In the genomic region with DNA sequence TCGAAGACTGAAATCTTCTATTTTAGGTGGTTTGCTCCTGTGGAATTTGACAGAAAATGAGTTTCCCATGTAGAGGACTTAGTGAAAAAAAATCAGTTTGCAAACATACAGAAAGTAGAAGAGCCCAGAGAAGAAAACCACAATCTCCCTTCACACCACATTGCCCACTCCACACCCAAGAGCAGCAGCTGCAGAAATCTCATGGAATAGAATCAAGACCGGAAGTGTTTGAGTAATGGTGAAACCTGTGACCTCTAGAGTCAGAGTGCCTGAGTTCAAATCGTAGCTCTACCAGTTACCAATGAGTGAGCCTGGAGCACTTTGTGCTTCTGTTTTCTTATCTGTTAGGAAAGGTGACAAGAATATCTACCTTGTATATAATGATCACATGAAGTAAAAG, we compare ENCODE assay signal across 24 cellular contexts. TPM values are rescaled to one million over a fixed set of nuclear protein-coding genes. Genes with fewer than 3 reads are reported as not detected.
DNase-seq lines count a peak whose midpoint lies in the region; ATAC-seq lines count a peak whose summit lies in the region.
"Had no signal": no experiment of that assay in that cellular context is flagged by ENCODE, and none has a peak within 500 bp of the region (broad histone marks: within the 10 kb centered on the region; RNA-seq: fewer than 3 reads in every experiment).

No MANE protein-coding gene starts in this region.

- POLR2A ChIA-PET in CD8-positive, alpha-beta memory T cell (lab: Charles Lee), result no interaction called here
- POLR2A ChIA-PET in activated naive CD8-positive, alpha-beta T cell treated with anti-CD3 and anti-CD28 coated beads, Interleukin-2, amount 10 ng/mL, durations not matched to agents 7 days and 5 days (lab: Charles Lee), result no interaction called here

- peaks cover 8% of the 10 kb centered on the region for H3K36me3 ChIP-seq in CD8-positive, alpha-beta memory T cell (ENCODE audit: insufficient read depth, low read length)
- H3K36me3 ChIP-seq: gastroesophageal sphincter had no signal

- CTCF ChIA-PET in CD8-positive, alpha-beta memory T cell (lab: Charles Lee), result no interaction called here

- H3K27me3 ChIP-seq in CD8-positive, alpha-beta memory T cell (ENCODE audit: insufficient read depth, low read length, poor library complexity, severe bottlenecking), result no peaks in the 10 kb centered on the region

- peaks cover 13 to 42% (median 32%) of the 10 kb centered on the region in 3 donors for H3K36me3 Mint-ChIP-seq in CD8-positive, alpha-beta memory T cell
- H3K36me3 Mint-ChIP-seq in activated naive CD8-positive, alpha-beta T cell treated with anti-CD3 and anti-CD28 coated beads, Interleukin-2, amount 10 ng/mL, durations not matched to agents 7 days and 5 days, result peaks cover 69% of the 10 kb centered on the region

- H3K4me1 Mint-ChIP-seq in CD8-positive, alpha-beta memory T cell, result peaks cover 75 to 91% (median 87%) of the 10 kb centered on the region in 3 donors
- peaks cover 62% of the 10 kb centered on the region for H3K4me1 Mint-ChIP-seq in activated naive CD8-positive, alpha-beta T cell treated with anti-CD3 and anti-CD28 coated beads, Interleukin-2, amount 10 ng/mL, durations not matched to agents 7 days and 5 days
- H3K4me1 Mint-ChIP-seq: nephron had no signal

- no peaks in the 10 kb centered on the region for H3K27me3 Mint-ChIP-seq in CD8-positive, alpha-beta memory T cell
- no peaks in the 10 kb centered on the region for H3K27me3 Mint-ChIP-seq in activated naive CD8-positive, alpha-beta T cell treated with anti-CD3 and anti-CD28 coated beads, Interleukin-2, amount 10 ng/mL, durations not matched to agents 7 days and 5 days

- H3K4me3 ChIP-seq in CD8-positive, alpha-beta memory T cell (ENCODE audit: low read length), result peak overlapping the region; percentile 28
- H3K4me3 ChIP-seq: gastroesophageal sphincter, GM23248, skin epidermis had no signal

- H3K9me3 Mint-ChIP-seq in CD8-positive, alpha-beta memory T cell, result peaks cover 0 to 7% (median 4%) of the 10 kb centered on the region in 5 donors
- peaks cover 7% of the 10 kb centered on the region for H3K9me3 Mint-ChIP-seq in activated naive CD8-positive, alpha-beta T cell treated with anti-CD3 and anti-CD28 coated beads, Interleukin-2, amount 10 ng/mL, durations not matched to agents 7 days and 5 days

- H3K4me1 ChIP-seq in CD8-positive, alpha-beta memory T cell (ENCODE audit: insufficient read depth, low read length), result peaks cover 75% of the 10 kb centered on the region
- H3K4me1 ChIP-seq: gastroesophageal sphincter had no signal

- ATAC-seq in activated naive CD8-positive, alpha-beta T cell treated with anti-CD3 and anti-CD28 coated beads, Interleukin-2, amount 10 ng/mL, durations not matched to agents 7 days and 5 days (ENCODE audit: low read depth), result no peak
- ATAC-seq: esophagus mucosa, gastroesophageal sphincter, Panc1 had no signal

- no peak overlapping the region for H3K27ac ChIP-seq in CD8-positive, alpha-beta memory T cell (ENCODE audit: low read depth, low read length)
- H3K27ac ChIP-seq: 22Rv1, gastroesophageal sphincter, GM23248 had no signal

- peak overlapping the region; percentile 55 to 90 (median 79) for H3K27ac Mint-ChIP-seq in CD8-positive, alpha-beta memory T cell
- H3K27ac Mint-ChIP-seq in activated naive CD8-positive, alpha-beta T cell treated with anti-CD3 and anti-CD28 coated beads, Interleukin-2, amount 10 ng/mL, durations not matched to agents 7 days and 5 days, result peak overlapping the region; percentile 76
- H3K27ac Mint-ChIP-seq: nephron, progenitor cell of endocrine pancreas had no signal

- peak; percentile 16 for DNase-seq in NCI-H748 (lab: John Stamatoyannopoulos, UW; ENCODE audit: unreplicated experiment)
- no peak for DNase-seq in NCI-H748 treated with DMSO at 0.1 percent for 48 hours (lab: John Stamatoyannopoulos, UW)
- DNase-seq in CD8-positive, alpha-beta memory T cell, result no peak
- DNase-seq in RPMI8226, result peak; percentile 60
- no peak for DNase-seq in activated naive CD8-positive, alpha-beta T cell treated with anti-CD3 and anti-CD28 coated beads, Interleukin-2, amount 10 ng/mL, durations not matched to agents 7 days and 5 days
- no peak for DNase-seq in NCI-H82 treated with DMSO at 0.1 percent for 48 hours (lab: John Stamatoyannopoulos, UW; ENCODE audit: unreplicated experiment)
- DNase-seq in HCEC 1CT, result no peak
- no peak for DNase-seq in DMS79 (lab: John Stamatoyannopoulos, UW)
- DNase-seq: anterior cingulate cortex; GM23248; Kasumi-1; kidney glomerular epithelial cell; mesenchymal stem cell; NCI-H1694; NCI-H774; stimulated activated CD4-positive, alpha-beta T cell treated with anti-CD3 and anti-CD28 coated beads, Interleukin-4, amount 100 ng/mL, for 1 hour had no signal

- peak overlapping the region; percentile 15 to 85 (median 64) for H3K4me3 Mint-ChIP-seq in CD8-positive, alpha-beta memory T cell
- H3K4me3 Mint-ChIP-seq in activated naive CD8-positive, alpha-beta T cell treated with anti-CD3 and anti-CD28 coated beads, Interleukin-2, amount 10 ng/mL, durations not matched to agents 7 days and 5 days, result peak overlapping the region; percentile 67
- H3K4me3 Mint-ChIP-seq: nephron had no signal

- no peaks in the 10 kb centered on the region for H3K9me3 ChIP-seq in CD8-positive, alpha-beta memory T cell (ENCODE audit: low read length)
- H3K9me3 ChIP-seq: gastroesophageal sphincter had no signal

RNA-seq across cellular contexts. Expression of gene SIRPG, which starts 4.6 kb away (rescaled TPM):
- 10 to 100 TPM in 1 of 2 experiments, 1 to 10 TPM in 1; 9.3 to 11.7 TPM for total RNA-seq in CD8-positive, alpha-beta memory T cell
- polyA plus RNA-seq in CD8-positive, alpha-beta memory T cell, result 149 TPM
- total RNA-seq in activated naive CD8-positive, alpha-beta T cell treated with anti-CD3 and anti-CD28 coated beads, Interleukin-2, amount 10 ng/mL, durations not matched to agents 7 days and 5 days, result 100 to 1,000 TPM in 1 of 2 experiments, 10 to 100 TPM in 1; 98.7 to 100 TPM
- total RNA-seq: GM23248, progenitor cell of endocrine pancreas, urinary bladder had no signal
- polyA plus RNA-seq: GM23248 had no signal

RNA-seq across cellular contexts. Expression of gene SIRPB1, which starts 33.2 kb away (rescaled TPM):
- 1 to 10 TPM; 1.5 to 2.3 TPM for total RNA-seq in CD8-positive, alpha-beta memory T cell
- 0.93 TPM for polyA plus RNA-seq in CD8-positive, alpha-beta memory T cell
- 1 to 10 TPM; 6.5 to 9.6 TPM for total RNA-seq in activated naive CD8-positive, alpha-beta T cell treated with anti-CD3 and anti-CD28 coated beads, Interleukin-2, amount 10 ng/mL, durations not matched to agents 7 days and 5 days
- polyA plus RNA-seq: GM23248 had no signal

Comparison
In these comparisons a context has a peak if more than half of its experiments do, and no peak if none do; other contexts are left out.
1. DNase-seq: peak in NCI-H748 (single experiment) and RPMI8226 (single experiment); none in NCI-H748 treated with DMSO at 0.1 percent for 48 hours (single experiment), CD8-positive, alpha-beta memory T cell (0 of 5), activated naive CD8-positive, alpha-beta T cell treated with anti-CD3 and anti-CD28 coated beads, Interleukin-2, amount 10 ng/mL, durations not matched to agents 7 days and 5 days (single experiment), NCI-H82 treated with DMSO at 0.1 percent for 48 hours (single experiment), HCEC 1CT (single experiment) and DMS79 (single experiment).
2. RNA of gene SIRPG, which starts 4.6 kb away (total RNA-seq): 98.7 to 100 TPM in activated naive CD8-positive, alpha-beta T cell treated with anti-CD3 and anti-CD28 coated beads, Interleukin-2, amount 10 ng/mL, durations not matched to agents 7 days and 5 days; 9.3 to 11.7 TPM in CD8-positive, alpha-beta memory T cell; every median in the first group is over 4 times any median in the second.